In genomic region chr16:56868175-56868574, GRCh38 we compare ENCODE assay signal across 24 cellular contexts. TPM values are rescaled to one million over a fixed set of nuclear protein-coding genes. Genes with fewer than 3 reads are reported as not detected.
"Had no signal": no experiment of that assay in that cellular context is flagged by ENCODE, and none has a peak within 500 bp of the region (broad histone marks: within the 10 kb centered on the region; RNA-seq: fewer than 3 reads in every experiment).

No MANE protein-coding gene starts in this region.

- H3K36me3 ChIP-seq: MG63, SJCRH30 had no signal

- H3K4me3 ChIP-seq: MG63, SJCRH30 had no signal

- H3K9me3 ChIP-seq: MG63, SJCRH30 had no signal

- H3K27me3 ChIP-seq: MG63, SJCRH30 had no signal

- H3K27ac ChIP-seq: RWPE1, SJCRH30 had no signal

- ATAC-seq: Panc1, PC-3 had no signal

- DNase-seq: IMR-90, Karpas-422, KG1, MG63, NCI-H1092, NCI-H1105 treated with DMSO at 0.1 percent for 48 hours, NCI-H1417 treated with DMSO at 0.1 percent for 48 hours, NCI-H146, NCI-H1694 treated with DMSO at 0.1 percent for 48 hours, NCI-H1930, NCI-H2081, NCI-H2107, NCI-H2227 treated with DMSO at 0.1 percent for 48 hours, NCI-H524, NCI-H526 treated with DMSO at 0.1 percent for 48 hours, NCI-H748 treated with DMSO at 0.1 percent for 48 hours, PC-3, SHP77 treated with DMSO at 0.1 percent for 48 hours, SJCRH30, T-helper 1 cell had no signal

RNA-seq across cellular contexts. Expression of gene SLC12A3, which starts 3.2 kb away (rescaled TPM):
- total RNA-seq: HT-29, IMR-90, NCI-H460, PC-3, SJCRH30 had no signal
- polyA plus RNA-seq: IMR-90 had no signal
